ENCODE assay signal across 15 cellular contexts in the genomic region with DNA sequence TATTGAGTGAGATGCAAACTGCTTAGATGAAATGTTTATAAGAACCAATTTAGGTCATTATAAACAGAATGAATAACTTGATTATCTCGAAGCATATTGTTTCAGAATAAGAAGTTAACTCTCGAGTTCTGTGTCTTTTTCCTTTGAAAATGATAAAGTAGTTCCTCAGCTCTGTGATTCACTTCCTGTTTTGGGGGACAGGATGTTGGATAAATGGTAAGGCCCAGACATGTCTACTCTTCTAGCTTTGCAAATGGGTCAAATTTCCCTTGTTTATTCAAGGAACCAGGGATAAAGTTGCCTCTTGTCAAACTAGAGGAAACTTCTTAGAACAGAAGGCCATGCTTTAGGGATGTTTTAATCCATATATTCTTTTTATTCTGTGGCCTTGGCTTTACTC.
DNase-seq lines count a peak whose midpoint lies in the region; ATAC-seq and TF ChIP-seq lines count a peak whose summit lies in the region.
"Had no signal": no experiment of that assay in that cellular context is flagged by ENCODE, and none has a peak within 500 bp of the region (broad histone marks: within the 10 kb centered on the region; RNA-seq: fewer than 3 reads in every experiment).

No MANE protein-coding gene starts in this region.

- in situ Hi-C loops in brain microvascular endothelial cell (cut with HindIII; ENCODE audit: low pct_ligation_motif_present, low sequenced_read_pairs) = no loop called here

- no peaks in the 10 kb centered on the region for H3K36me3 ChIP-seq in brain microvascular endothelial cell (replicated peaks)
- H3K36me3 ChIP-seq: tibial artery had no signal

- no peaks in the 10 kb centered on the region for H3K27me3 ChIP-seq in brain microvascular endothelial cell (replicated peaks)
- H3K27me3 ChIP-seq: tibial artery had no signal

- peak overlapping the region; percentile 54 for H3K27ac ChIP-seq in brain microvascular endothelial cell
- H3K27ac ChIP-seq: tibial artery had no signal

- TF ChIP-seq CTCF in brain microvascular endothelial cell (IDR thresholded peaks at IDR 0.05; ENCODE audit: low read depth, low read length, missing control alignments) = no peak

- peak; percentile 21 for DNase-seq in EL
- DNase-seq in M059J (ENCODE audit: low read depth) = peak; percentile 70
- peak; percentile 27 for DNase-seq in brain microvascular endothelial cell
- no peak for DNase-seq in left lobe of liver (ENCODE audit: low spot score)
- DNase-seq in NCI-H2081 treated with DMSO at 0.1 percent for 48 hours (lab: John Stamatoyannopoulos, UW) = no peak
- DNase-seq in KG1 (lab: John Stamatoyannopoulos, UW) = no peak
- no peak for DNase-seq in activated T-cell treated with anti-CD3 and anti-CD28 coated beads for 4 hours
- DNase-seq: activated CD8-positive, alpha-beta T cell treated with anti-CD3 and anti-CD28 coated beads, Interleukin-2, amount 10 ng/mL, durations not matched to agents 7 days and 5 days; C1 segment of cervical spinal cord; H9; kidney; NCI-H1417; NCI-H345; tibial artery had no signal

- H3K4me3 ChIP-seq in brain microvascular endothelial cell (ENCODE audit: low read depth, low read length) = no peak overlapping the region
- H3K4me3 ChIP-seq: tibial artery had no signal

- ATAC-seq in left lobe of liver (peak; percentile 18), GM19324 (IDR thresholded peaks at IDR 0.05; ENCODE audit: low FRiP score, unreplicated experiment) (no peak)
- ATAC-seq: activated CD8-positive, alpha-beta T cell treated with anti-CD3 and anti-CD28 coated beads, Interleukin-2, amount 10 ng/mL, durations not matched to agents 7 days and 5 days had no signal

Comparison
In these comparisons a context has a peak if more than half of its experiments do, and no peak if none do; other contexts are left out.
1. DNase-seq: peak in EL (single experiment), M059J (single experiment) and brain microvascular endothelial cell (single experiment); none in left lobe of liver (single experiment), NCI-H2081 treated with DMSO at 0.1 percent for 48 hours (single experiment), KG1 (single experiment) and activated T-cell treated with anti-CD3 and anti-CD28 coated beads for 4 hours (single experiment).